Comparison of ENCODE assay signal across 10 cellular contexts in genomic region chr11:35652786-35653185, GRCh38. TPM values are rescaled to one million over a fixed set of nuclear protein-coding genes. Genes with fewer than 3 reads are reported as not detected.
DNase-seq lines count a peak whose midpoint lies in the region; ATAC-seq, FAIRE-seq and TF ChIP-seq lines count a peak whose summit lies in the region.
"Not testable (repeated sequence)": the region's sequence is repeated elsewhere in the genome, so short reads cannot be mapped to it uniquely, and the experiment has no call there.
"Had no signal": no experiment of that assay in that cellular context is flagged by ENCODE, and none has a peak within 500 bp of the region (broad histone marks: within the 10 kb centered on the region; RNA-seq: fewer than 3 reads in every experiment).

No MANE protein-coding gene starts in this region.

- not testable (repeated sequence) for FAIRE-seq in A549 (lab: Jason Lieb, UNC)

- not testable (repeated sequence) for H3K4me2 ChIP-seq in A549, PC-9

- not testable (repeated sequence) for H3K9me2 ChIP-seq in PC-9 (ENCODE audit: insufficient read depth)

- CTCF ChIA-PET in A549 (lab: Yijun Ruan, JAX); HEK293 (lab: Yijun Ruan, JAX); PC-9 (lab: Charles Lee): not testable (repeated sequence)

- H3K79me2 ChIP-seq in PC-9 (ENCODE audit: low read depth): not testable (repeated sequence)

- not testable (repeated sequence) for H3K4me1 ChIP-seq in A549; HEK293 (ENCODE audit: control insufficient read depth, insufficient read depth, low read length); PC-9 (replicated peaks; ENCODE audit: insufficient read depth)

- not testable (repeated sequence) for TF ChIP-seq POLR2A in A549 (IDR thresholded peaks at IDR 0.05; ENCODE audit: low read length)

- WGBS in A549 (ENCODE audit: missing lambda C conversion rate): 48% methylated on average over 5 of the region's 5 CpGs

- not testable (repeated sequence) for TF ChIP-seq CTCF in A549 (IDR thresholded peaks at IDR 0.05); HEK293 (tag by site-specific recombination; IDR thresholded peaks at IDR 0.05); PC-9 (conservative IDR thresholded peaks at IDR 0.05)

- DNase-seq in A549 (ENCODE audit: low read depth in 1 of 2, low spot score in 1 of 2); PC-9: not testable (repeated sequence)

- H3K27ac ChIP-seq in A549; HEK293 (ENCODE audit: extremely low read depth, low read depth, low read length); PC-9: not testable (repeated sequence)

- H2AFZ ChIP-seq in PC-9: peak overlapping the region; percentile 37; the same call in 1 of the 2 replicates

- H4K20me1 ChIP-seq in PC-9 (ENCODE audit: insufficient read depth): not testable (repeated sequence)

- BruUV-seq in PC-9 (replicated peaks; lab: Mats Ljungman, UMichigan): not testable (repeated sequence)

- not testable (repeated sequence) for H3K27me3 ChIP-seq in PC-9 (ENCODE audit: insufficient read depth, low read depth)

- not testable (repeated sequence) for TF ChIP-seq RAD21 in A549 (conservative IDR thresholded peaks at IDR 0.05 in 1 of 2, IDR thresholded peaks at IDR 0.05 in 1 of 2)

- H3K9me3 ChIP-seq in A549; HEK293 (ENCODE audit: control insufficient read depth, insufficient read depth, low read depth, low read length); PC-9 (ENCODE audit: insufficient read depth, low read depth): not testable (repeated sequence)

- H3K4me3 ChIP-seq in A549; HEK293 (ENCODE audit: low read depth, low read length); PC-9: not testable (repeated sequence)

- not testable (repeated sequence) for ATAC-seq in A549

- not testable (repeated sequence) for H3F3A ChIP-seq in PC-9 (ENCODE audit: insufficient read depth, low read depth)

- TF ChIP-seq EP300 in A549 (IDR thresholded peaks at IDR 0.05): not testable (repeated sequence)

- H3K36me3 ChIP-seq in HEK293 (ENCODE audit: control insufficient read depth in 2 of 2, insufficient read depth in 1 of 2, low read length in 2 of 2); PC-9 (ENCODE audit: low read depth): not testable (repeated sequence)

- intact Hi-C loops in PC-9 (cut with micrococcal nuclease; ENCODE audit: unreplicated experiment): not testable (repeated sequence)

- POLR2A ChIA-PET in A549 (lab: Yijun Ruan, JAX); HEK293 (lab: Yijun Ruan, JAX); PC-9 (lab: Charles Lee; ENCODE audit: unreplicated experiment): not testable (repeated sequence)

TF ChIP-seq in A549, 52 proteins besides CTCF, POLR2A, EP300 and RAD21:
- peak; percentile 76 for TF ChIP-seq ZC3H11A (IDR thresholded peaks at IDR 0.05)

TF ChIP-seq in HEK293, 187 proteins besides CTCF, POLR2A, EP300 and RAD21:
- TF ChIP-seq ZBTB11 (tag by site-specific recombination; conservative IDR thresholded peaks at IDR 0.05; ENCODE audit: low read depth) (peak; percentile 31; the same call in 1 of the 2 replicates), ZNF426 (tag by site-specific recombination; IDR thresholded peaks at IDR 0.05) (peak; percentile 64), ZNF140 (tag by site-specific recombination; IDR thresholded peaks at IDR 0.05) (peak; percentile 49; the same call in 1 of the 2 replicates), ZNF433 (tag by site-specific recombination; IDR thresholded peaks at IDR 0.05; ENCODE audit: low read depth) (0 out of 2 replicates have a peak, but pooled peaks have one; percentile 39), ZNF555 (tag by site-specific recombination; conservative IDR thresholded peaks at IDR 0.05) (peak; percentile 35), ZNF654 (tag by site-specific recombination; IDR thresholded peaks at IDR 0.05; ENCODE audit: low read depth) (peak; percentile 30), ZNF394 (tag by site-specific recombination; IDR thresholded peaks at IDR 0.05; ENCODE audit: borderline replicate concordance) (peak; percentile 84), ZNF623 (tag by site-specific recombination; IDR thresholded peaks at IDR 0.05) (peak; percentile 28; the same call in 1 of the 2 replicates)
- TF ChIP-seq, protein P1, sequence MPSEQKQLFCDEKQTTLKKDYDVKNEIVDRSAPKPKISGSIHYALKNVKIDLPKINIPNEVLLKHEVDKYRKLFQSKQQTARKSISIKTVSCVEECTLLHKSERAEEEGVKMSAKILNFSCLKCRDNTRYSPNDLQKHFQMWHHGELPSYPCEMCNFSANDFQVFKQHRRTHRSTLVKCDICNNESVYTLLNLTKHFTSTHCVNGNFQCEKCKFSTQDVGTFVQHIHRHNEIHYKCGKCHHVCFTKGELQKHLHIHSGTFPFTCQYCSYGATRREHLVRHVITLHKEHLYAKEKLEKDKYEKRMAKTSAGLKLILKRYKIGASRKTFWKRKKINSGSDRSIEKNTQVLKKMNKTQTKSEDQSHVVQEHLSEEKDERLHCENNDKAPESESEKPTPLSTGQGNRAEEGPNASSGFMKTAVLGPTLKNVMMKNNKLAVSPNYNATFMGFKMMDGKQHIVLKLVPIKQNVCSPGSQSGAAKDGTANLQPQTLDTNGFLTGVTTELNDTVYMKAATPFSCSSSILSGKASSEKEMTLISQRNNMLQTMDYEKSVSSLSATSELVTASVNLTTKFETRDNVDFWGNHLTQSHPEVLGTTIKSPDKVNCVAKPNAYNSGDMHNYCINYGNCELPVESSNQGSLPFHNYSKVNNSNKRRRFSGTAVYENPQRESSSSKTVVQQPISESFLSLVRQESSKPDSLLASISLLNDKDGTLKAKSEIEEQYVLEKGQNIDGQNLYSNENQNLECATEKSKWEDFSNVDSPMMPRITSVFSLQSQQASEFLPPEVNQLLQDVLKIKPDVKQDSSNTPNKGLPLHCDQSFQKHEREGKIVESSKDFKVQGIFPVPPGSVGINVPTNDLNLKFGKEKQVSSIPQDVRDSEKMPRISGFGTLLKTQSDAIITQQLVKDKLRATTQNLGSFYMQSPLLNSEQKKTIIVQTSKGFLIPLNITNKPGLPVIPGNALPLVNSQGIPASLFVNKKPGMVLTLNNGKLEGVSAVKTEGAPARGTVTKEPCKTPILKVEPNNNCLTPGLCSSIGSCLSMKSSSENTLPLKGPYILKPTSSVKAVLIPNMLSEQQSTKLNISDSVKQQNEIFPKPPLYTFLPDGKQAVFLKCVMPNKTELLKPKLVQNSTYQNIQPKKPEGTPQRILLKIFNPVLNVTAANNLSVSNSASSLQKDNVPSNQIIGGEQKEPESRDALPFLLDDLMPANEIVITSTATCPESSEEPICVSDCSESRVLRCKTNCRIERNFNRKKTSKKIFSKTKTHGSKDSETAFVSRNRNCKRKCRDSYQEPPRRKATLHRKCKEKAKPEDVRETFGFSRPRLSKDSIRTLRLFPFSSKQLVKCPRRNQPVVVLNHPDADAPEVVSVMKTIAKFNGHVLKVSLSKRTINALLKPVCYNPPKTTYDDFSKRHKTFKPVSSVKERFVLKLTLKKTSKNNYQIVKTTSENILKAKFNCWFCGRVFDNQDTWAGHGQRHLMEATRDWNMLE (tag by site-specific recombination; conservative IDR thresholded peaks at IDR 0.05; ENCODE audit: low read depth): peak; percentile 71

RNA-seq across cellular contexts. Expression of gene TRIM44, which starts 9.8 kb away (rescaled TPM):
- polyA plus RNA-seq in A549 (2011; rRNA removed): 70.4 and 102 TPM in 2 replicates
- 20.3 and 20.4 TPM in 2 replicates for polyA plus RNA-seq in A549 (2012; cell fraction: cytosol; rRNA removed)
- 11.3 and 21.5 TPM in 2 replicates for polyA plus RNA-seq in A549 (2012; cell fraction: nucleus; rRNA removed)
- 19.3 to 23.7 TPM (median 20.9 TPM) in 3 replicates for polyA plus RNA-seq in A549 (2017; fragmentation: RNase III; extraction: RNeasy Plus Mini Kit Qiagen cat#74134 plus additional on column Dnase treatment)
- 91.7 and 113 TPM in 2 replicates for polyA minus RNA-seq in A549 (2011; rRNA and poly(A)+ RNA removed)
- 91.7 and 100 TPM in 2 replicates for total RNA-seq in PC-9 (2021)

RNA-seq across cellular contexts. Expression of gene FJX1, which starts 34.5 kb away (rescaled TPM):
- polyA plus RNA-seq in A549 (2011; rRNA removed) (6.5 and 7.1 TPM in 2 replicates), A549 (2017; fragmentation: RNase III; extraction: RNeasy Plus Mini Kit Qiagen cat#74134 plus additional on column Dnase treatment) (14.5 to 17.9 TPM (median 15.6 TPM) in 3 replicates)
- polyA plus RNA-seq in A549 (2012; cell fraction: cytosol; rRNA removed): 16.4 and 23.4 TPM in 2 replicates
- 23.7 and 31.3 TPM in 2 replicates for polyA plus RNA-seq in A549 (2012; cell fraction: nucleus; rRNA removed)
- 5.4 and 5.9 TPM in 2 replicates for polyA minus RNA-seq in A549 (2011; rRNA and poly(A)+ RNA removed)
- 14.8 and 17.5 TPM in 2 replicates for total RNA-seq in PC-9 (2021)
- total RNA-seq: B cell; CD4-positive, alpha-beta memory T cell; CD4-positive, alpha-beta T cell; CD4-positive, CD25-positive, alpha-beta regulatory T cell; CD8-positive, alpha-beta T cell had no signal
- polyA plus RNA-seq: CD14-positive monocyte; CD4-positive, CD25-positive, alpha-beta regulatory T cell; CD8-positive, alpha-beta memory T cell had no signal
